8 cellular contexts compared by ENCODE assay signal in genomic region chr6:127266892-127267741, GRCh38.
DNase-seq lines count a peak whose midpoint lies in the region; ATAC-seq and TF ChIP-seq lines count a peak whose summit lies in the region.

No MANE protein-coding gene starts in this region.

- DNase-seq in DMS153 treated with DMSO at 0.1 percent for 48 hours (lab: John Stamatoyannopoulos, UW; ENCODE audit: unreplicated experiment) (peak; percentile 17), DMS153 (lab: John Stamatoyannopoulos, UW) (no peak), NAMALWA (ENCODE audit: low spot score) (peak; percentile 73), T47D (ENCODE audit: low read depth in 1 of 2, low spot score in 1 of 2) (peak; percentile 40 to 48), islet precursor cell (peak; percentile 82)
- peak; percentile 1 to 26 for DNase-seq in stimulated activated CD4-positive, alpha-beta T cell treated with anti-CD3 and anti-CD28 coated beads, Interleukin-1b, Interleukin-23, amount 100 ng/mL, for 1 hour (ENCODE audit: low read depth in 2 of 2)

- no peak for TF ChIP-seq CTCF in VCaP (conservative IDR thresholded peaks at IDR 0.05)

- in situ Hi-C loops in T47D (cut with HindIII; ENCODE audit: low pct_unique_long_range_greater_than_20kb, low sequenced_read_pairs), result no loop called here

- ATAC-seq in HG02571 (IDR thresholded peaks at IDR 0.05; ENCODE audit: unreplicated experiment), result peak; percentile 71

- peak overlapping the region; percentile 96 for H3K27ac ChIP-seq in VCaP
